17 cellular contexts compared by ENCODE assay signal in the genomic region with DNA sequence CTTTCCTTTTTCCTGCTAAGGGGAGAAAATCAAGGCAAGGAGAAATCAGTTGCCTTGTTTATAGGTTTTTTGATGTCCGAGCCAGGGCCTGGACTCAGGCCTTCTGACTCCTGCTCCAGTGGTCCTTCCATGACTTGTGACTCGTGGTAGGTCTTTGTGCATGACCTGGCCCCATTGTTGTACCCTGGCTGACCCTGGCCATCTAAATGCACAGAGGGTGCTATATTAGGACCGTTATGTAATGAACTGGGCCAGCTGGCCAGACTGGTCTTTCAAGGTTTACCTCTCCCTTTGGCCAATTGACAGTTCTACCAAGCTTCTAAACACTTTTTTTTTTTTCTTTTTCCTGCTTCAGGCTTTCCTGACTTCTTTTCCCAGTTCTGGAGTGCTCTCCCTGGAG.
DNase-seq lines count a peak whose midpoint lies in the region; ATAC-seq and TF ChIP-seq lines count a peak whose summit lies in the region.
"Had no signal": no experiment of that assay in that cellular context is flagged by ENCODE, and none has a peak within 500 bp of the region (broad histone marks: within the 10 kb centered on the region; RNA-seq: fewer than 3 reads in every experiment).

No MANE protein-coding gene starts in this region.

- intact Hi-C loops in sciatic nerve (cut with DNase I): no loop called here
- intact Hi-C loops in lower leg skin (cut with DNase I; ENCODE audit: low total_unique reads): no loop called here
- intact Hi-C loops in ascending aorta (cut with DNase I): no loop called here

- H3K4me3 ChIP-seq in MG63: no peak overlapping the region
- H3K4me3 ChIP-seq in lower leg skin (ENCODE audit: low read depth, poor library complexity, severe bottlenecking): no peak overlapping the region
- no peak overlapping the region for H3K4me3 ChIP-seq in ascending aorta
- H3K4me3 ChIP-seq: SK-N-MC, vagina had no signal

- H3K36me3 ChIP-seq in MG63 (no peaks in the 10 kb centered on the region), ascending aorta (no peaks in the 10 kb centered on the region)
- H3K36me3 ChIP-seq: vagina had no signal

- TF ChIP-seq CTCF in lower leg skin (IDR thresholded peaks at IDR 0.05): no peak
- TF ChIP-seq CTCF in ascending aorta (IDR thresholded peaks at IDR 0.05): no peak

- TF ChIP-seq POLR2A in lower leg skin (IDR thresholded peaks at IDR 0.05): no peak

- DNase-seq in DMS53 (lab: John Stamatoyannopoulos, UW) (peak; percentile 83), MG63 (peak; percentile 7), islet precursor cell (peak; percentile 66), sciatic nerve (ENCODE audit: low spot score) (no peak), OCI-M2 (lab: John Stamatoyannopoulos, UW; ENCODE audit: unreplicated experiment) (no peak), lower leg skin (ENCODE audit: low spot score in 2 of 2) (no peak), ascending aorta (ENCODE audit: low spot score in 2 of 2) (no peak)
- DNase-seq: HFFc6; immature natural killer cell; NCI-H510A treated with DMSO at 0.1 percent for 48 hours; occipital lobe; stimulated activated naive CD4-positive, alpha-beta T cell treated with Interleukin-2 at 50 U/mL for 16 hours had no signal

- WGBS in lower leg skin, 2 donors: 40 to 45% methylated on average over 3 of the region's 3 CpGs

- peak overlapping the region in 1 of 2 donors; percentile 20 for H3K27ac ChIP-seq in ascending aorta
- H3K27ac ChIP-seq: epithelial cell of prostate, HL-60, SK-N-MC, vagina had no signal

- H3K27me3 ChIP-seq in MG63: no peaks in the 10 kb centered on the region
- no peaks in the 10 kb centered on the region for H3K27me3 ChIP-seq in ascending aorta
- H3K27me3 ChIP-seq: vagina had no signal

- no peaks in the 10 kb centered on the region for H3K9me3 ChIP-seq in MG63
- H3K9me3 ChIP-seq in ascending aorta: no peaks in the 10 kb centered on the region
- H3K9me3 ChIP-seq: vagina had no signal

- H3K4me1 ChIP-seq in ascending aorta: peaks cover 6 to 23% of the 10 kb centered on the region in 2 donors

- ATAC-seq in sciatic nerve (peak; percentile 70), GM19452 (IDR thresholded peaks at IDR 0.05; ENCODE audit: unreplicated experiment) (no peak)

Comparison
In these comparisons a context has a peak if more than half of its experiments do, and no peak if none do; other contexts are left out.
1. DNase-seq: peak in DMS53 (single experiment), MG63 (single experiment) and islet precursor cell (single experiment); none in sciatic nerve (single experiment), OCI-M2 (single experiment), lower leg skin (0 of 2) and ascending aorta (0 of 2).